ENCODE assay signal across 8 cellular contexts in the genomic region with DNA sequence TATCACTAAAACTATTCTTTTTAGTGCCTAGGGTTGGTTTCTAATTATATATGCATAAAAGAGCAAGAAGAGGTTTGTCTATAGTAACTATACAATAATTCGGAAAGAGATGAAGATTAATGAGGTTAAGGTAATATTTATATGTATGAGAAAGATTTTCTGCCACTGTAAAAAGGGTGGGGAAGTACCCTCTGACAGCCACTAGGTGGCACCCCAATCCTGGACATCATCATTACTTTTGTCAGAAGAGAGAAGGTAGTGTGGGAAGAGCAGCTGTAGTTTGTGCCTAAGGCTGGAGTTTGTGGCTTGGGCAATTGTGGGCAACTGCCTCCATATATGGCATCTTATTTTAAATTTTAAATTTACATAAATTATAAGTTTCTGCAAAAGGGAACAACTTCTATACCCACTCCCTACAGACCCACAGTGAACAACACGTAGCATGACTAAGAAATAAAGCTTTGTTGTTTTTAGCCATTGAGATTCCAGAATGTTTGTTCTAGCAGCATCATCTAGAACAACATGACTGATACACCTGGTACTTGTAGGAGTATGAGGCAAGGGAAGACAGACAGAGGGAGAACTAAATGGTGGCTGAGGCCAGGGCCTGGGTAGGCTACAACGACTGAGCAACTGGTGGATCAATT. TPM values are rescaled to one million over a fixed set of nuclear protein-coding genes. Genes with fewer than 3 reads are reported as not detected.
DNase-seq lines count a peak whose midpoint lies in the region; ATAC-seq, FAIRE-seq and TF ChIP-seq lines count a peak whose summit lies in the region.

No MANE protein-coding gene starts in this region.

- H3K4me2 ChIP-seq in Loucy (ENCODE audit: low read depth, low read length, poor library complexity, severe bottlenecking): peak overlapping the region; percentile 71

- intact Hi-C loops in pancreas (cut with DNase I): no loop called here

- DNase-seq in DMS53 treated with DMSO at 0.1 percent for 48 hours (lab: John Stamatoyannopoulos, UW; ENCODE audit: unreplicated experiment) (peak; percentile 74), SHP77 treated with DMSO at 0.1 percent for 48 hours (lab: John Stamatoyannopoulos, UW) (peak; percentile 17), frontal cortex (ENCODE audit: low spot score in 2 of 2) (peak; percentile 19 to 68), pancreas (peak in 5 of 6 donors; percentile 33 to 67 (median 44)), ureter (ENCODE audit: low spot score) (peak; percentile 65)
- peak; percentile 85 for DNase-seq in activated effector memory CD4-positive, alpha-beta T cell treated with anti-CD3 and anti-CD28 coated beads, Interleukin-2, amount 50 U/mL, for 16 hours

- H3F3A ChIP-seq in Loucy (ENCODE audit: low read depth): peaks cover 5% of the 10 kb centered on the region; the same call in 1 of the 2 replicates

- 60 to 67% methylated on average over 3 of the region's 3 CpGs for WGBS in pancreas, 2 donors

- no peaks in the 10 kb centered on the region for H3K9me3 ChIP-seq in Loucy (ENCODE audit: insufficient read depth, low read depth, low read length)
- no peaks in the 10 kb centered on the region for H3K9me3 ChIP-seq in pancreas

- H3K9me2 ChIP-seq in Loucy (replicated peaks; ENCODE audit: low read depth, low read length): no peaks in the 10 kb centered on the region

- no peaks in the 10 kb centered on the region for H4K20me1 ChIP-seq in Loucy (ENCODE audit: insufficient read depth, low read length, poor library complexity, severe bottlenecking)

- no peak overlapping the region for H2AFZ ChIP-seq in Loucy (ENCODE audit: low read length)

- TF ChIP-seq CTCF in Loucy (conservative IDR thresholded peaks at IDR 0.05; ENCODE audit: low read length) (peak; percentile 93), pancreas (IDR thresholded peaks at IDR 0.05) (peak; percentile 89 to 97 (median 95))

- H3K36me3 ChIP-seq in Loucy (ENCODE audit: insufficient read depth, low read length) (peaks cover 13% of the 10 kb centered on the region), pancreas (peaks cover 0 to 6% (median 0%) of the 10 kb centered on the region in 3 donors)

- H3K9ac ChIP-seq in Loucy (ENCODE audit: low read depth, low read length, poor library complexity, severe bottlenecking): peak overlapping the region; percentile 60

- no peak overlapping the region for H3K27ac ChIP-seq in pancreas

- 0 out of 2 replicates have a peak, but pooled peaks cover 4% of the 10 kb centered on the region for H3K79me2 ChIP-seq in Loucy (ENCODE audit: insufficient read depth, low read length)

- peaks cover 70% of the 10 kb centered on the region for H3K4me1 ChIP-seq in Loucy (ENCODE audit: insufficient read depth, low read length, poor library complexity, severe bottlenecking)
- H3K4me1 ChIP-seq in pancreas: peaks cover 0 to 1% (median 0%) of the 10 kb centered on the region in 3 donors

- H3K4me3 ChIP-seq in Loucy (ENCODE audit: low read length, poor library complexity, severe bottlenecking) (no peak overlapping the region), pancreas (no peak overlapping the region)

- no peaks in the 10 kb centered on the region for H3K27me3 ChIP-seq in Loucy (ENCODE audit: insufficient read depth, low read length, poor library complexity, severe bottlenecking)
- no peaks in the 10 kb centered on the region for H3K27me3 ChIP-seq in pancreas

- FAIRE-seq in frontal cortex (lab: Jason Lieb, UNC) (peak; percentile 90), pancreas (lab: Jason Lieb, UNC) (peak; percentile 87)

- ATAC-seq in GM21723 (IDR thresholded peaks at IDR 0.05; ENCODE audit: unreplicated experiment): peak; percentile 79
- peak; percentile 79 to 96 (median 94) for ATAC-seq in pancreas

RNA-seq across cellular contexts. Expression of gene SYCP3, which starts 34.4 kb away (rescaled TPM):
- 0.82 TPM for total RNA-seq in frontal cortex
- total RNA-seq in pancreas: under 1 TPM in 3 of 6 donors, not detected in 3; 0.06 to 0.25 (median 0.15) TPM
- polyA plus RNA-seq in pancreas: under 1 TPM; 0.30 to 0.31 TPM
- total RNA-seq in ureter: not detected

RNA-seq across cellular contexts. Expression of gene GNPTAB, which starts 57.1 kb away (rescaled TPM):
- total RNA-seq in frontal cortex (139 TPM), pancreas (10 to 100 TPM; 10.7 to 27.7 (median 14.8) TPM), ureter (57.0 TPM)
- polyA plus RNA-seq in pancreas: 1 to 10 TPM; 5.4 to 6.3 TPM

Comparison
In these comparisons a context has a peak if more than half of its experiments do, and no peak if none do; other contexts are left out.
1. DNase-seq: peak in every context shown above with its lines; median percentile 85 in activated effector memory CD4-positive, alpha-beta T cell treated with anti-CD3 and anti-CD28 coated beads, Interleukin-2, amount 50 U/mL, for 16 hours; 74 in DMS53 treated with DMSO at 0.1 percent for 48 hours; 65 in ureter; 44 in pancreas; 44 in frontal cortex; 17 in SHP77 treated with DMSO at 0.1 percent for 48 hours.